Comparison of ENCODE assay signal across 15 cellular contexts in genomic region chr6:31657406-31658157, GRCh38. TPM values are rescaled to one million over a fixed set of nuclear protein-coding genes. Genes with fewer than 3 reads are reported as not detected.
DNase-seq lines count a peak whose midpoint lies in the region; ATAC-seq and TF ChIP-seq lines count a peak whose summit lies in the region.
"Had no signal": no experiment of that assay in that cellular context is flagged by ENCODE, and none has a peak within 500 bp of the region (broad histone marks: within the 10 kb centered on the region; RNA-seq: fewer than 3 reads in every experiment).

No MANE protein-coding gene starts in this region.

- ATAC-seq in activated B cell treated with CpG ODN at 0.5 μM for 24 hours (ENCODE audit: low read depth) (no peak), gastroesophageal sphincter (no peak), heart left ventricle (no peak)
- peak; percentile 45 for ATAC-seq in stimulated activated naive CD8-positive, alpha-beta T cell treated with anti-CD3 and anti-CD28 coated beads, Interleukin-15, amount 100 ng/mL, for 72 hours
- ATAC-seq: esophagus mucosa had no signal

- no peak for TF ChIP-seq EP300 in gastroesophageal sphincter (IDR thresholded peaks at IDR 0.05)

- no peak overlapping the region for H3K4me3 Mint-ChIP-seq in activated naive CD4-positive, alpha-beta T cell treated with anti-CD3 and anti-CD28 coated beads for 36 hours
- H3K4me3 Mint-ChIP-seq in activated B cell treated with CpG ODN at 0.5 μM for 24 hours = peak overlapping the region; percentile 6
- H3K4me3 Mint-ChIP-seq in stimulated activated naive CD8-positive, alpha-beta T cell treated with anti-CD3 and anti-CD28 coated beads, Interleukin-15, amount 100 ng/mL, for 72 hours = peak overlapping the region; percentile 94

- intact Hi-C loops in activated naive CD4-positive, alpha-beta T cell treated with anti-CD3 and anti-CD28 coated beads for 36 hours (cut with micrococcal nuclease) = no loop called here
- intact Hi-C loops in activated B cell treated with CpG ODN at 0.5 μM for 24 hours (cut with micrococcal nuclease) (no loop called here), heart left ventricle (cut with DNase I) (loop anchor here in 2 of 10 donors (5.0 kb wide), 2 partner anchors 35 to 110 kb away; partner anchors contain the start of genes ATP6V1G2 (in 1 of the 2), NFKBIL1 (in 1 of the 2) and PRRC2A (in 1 of the 2))

- 36 to 72% methylated on average over 3 to 4 of the region's 6 CpGs for WGBS in gastroesophageal sphincter (ENCODE audit: low coverage in 1 of 2), 2 donors
- WGBS in heart left ventricle, 4 donors = 66 to 76% (median 72%) methylated on average over 6 of the region's 6 CpGs

- H3K27ac Mint-ChIP-seq in activated naive CD4-positive, alpha-beta T cell treated with anti-CD3 and anti-CD28 coated beads for 36 hours = peak overlapping the region; percentile 67
- H3K27ac Mint-ChIP-seq in activated B cell treated with CpG ODN at 0.5 μM for 24 hours = peak overlapping the region; percentile 36
- H3K27ac Mint-ChIP-seq in stimulated activated naive CD8-positive, alpha-beta T cell treated with anti-CD3 and anti-CD28 coated beads, Interleukin-15, amount 100 ng/mL, for 72 hours = peak overlapping the region; percentile 54 to 85

- H3K27me3 ChIP-seq in gastroesophageal sphincter (no peaks in the 10 kb centered on the region), heart left ventricle (no peaks in the 10 kb centered on the region)
- H3K27me3 ChIP-seq: cardiac muscle cell, sigmoid colon had no signal

- H3K9me3 ChIP-seq in gastroesophageal sphincter = no peaks in the 10 kb centered on the region
- no peaks in the 10 kb centered on the region for H3K9me3 ChIP-seq in heart left ventricle
- H3K9me3 ChIP-seq: sigmoid colon had no signal

- TF ChIP-seq CTCF in activated B cell treated with CpG ODN at 0.5 μM for 24 hours (IDR thresholded peaks at IDR 0.05) (no peak), gastroesophageal sphincter (IDR thresholded peaks at IDR 0.05) (no peak), heart left ventricle (IDR thresholded peaks at IDR 0.05) (no peak)

- POLR2A ChIA-PET in activated B cell treated with CpG ODN at 0.5 μM for 24 hours (lab: Charles Lee) = interaction anchor here (0.5 to 1.5 kb wide), 6 partner anchors 31 to 1879 kb away, joined by 3 to 5 read pairs (median 3); no protein-coding TSS in a partner anchor

- H3K27me3 Mint-ChIP-seq in activated naive CD4-positive, alpha-beta T cell treated with anti-CD3 and anti-CD28 coated beads for 36 hours (ENCODE audit: low read depth) = no peaks in the 10 kb centered on the region
- no peaks in the 10 kb centered on the region for H3K27me3 Mint-ChIP-seq in activated B cell treated with CpG ODN at 0.5 μM for 24 hours
- no peaks in the 10 kb centered on the region for H3K27me3 Mint-ChIP-seq in stimulated activated naive CD8-positive, alpha-beta T cell treated with anti-CD3 and anti-CD28 coated beads, Interleukin-15, amount 100 ng/mL, for 72 hours

- H3K36me3 Mint-ChIP-seq in activated naive CD4-positive, alpha-beta T cell treated with anti-CD3 and anti-CD28 coated beads for 36 hours (ENCODE audit: low read depth) = peaks cover 32% of the 10 kb centered on the region
- peaks cover 48% of the 10 kb centered on the region for H3K36me3 Mint-ChIP-seq in activated B cell treated with CpG ODN at 0.5 μM for 24 hours (ENCODE audit: low read depth)

- peaks cover 8 to 80% (median 28%) of the 10 kb centered on the region in 3 donors for H3K4me1 ChIP-seq in gastroesophageal sphincter
- H3K4me1 ChIP-seq in heart left ventricle = peaks cover 14 to 55% (median 38%) of the 10 kb centered on the region in 12 donors

- H3K9me3 Mint-ChIP-seq in activated naive CD4-positive, alpha-beta T cell treated with anti-CD3 and anti-CD28 coated beads for 36 hours = no peaks in the 10 kb centered on the region
- no peaks in the 10 kb centered on the region for H3K9me3 Mint-ChIP-seq in activated B cell treated with CpG ODN at 0.5 μM for 24 hours
- H3K9me3 Mint-ChIP-seq in stimulated activated naive CD8-positive, alpha-beta T cell treated with anti-CD3 and anti-CD28 coated beads, Interleukin-15, amount 100 ng/mL, for 72 hours = no peaks in the 10 kb centered on the region

- H3K27ac ChIP-seq in gastroesophageal sphincter (peak overlapping the region in 3 of 4 donors; percentile 1 to 88 (median 10)), heart left ventricle (peak overlapping the region in 1 of 12 donors; percentile 4)
- H3K27ac ChIP-seq: cardiac muscle cell had no signal

- H3K4me3 ChIP-seq in gastroesophageal sphincter = no peak overlapping the region
- no peak overlapping the region for H3K4me3 ChIP-seq in heart left ventricle
- H3K4me3 ChIP-seq: cardiac muscle cell, sigmoid colon had no signal

- H3K36me3 ChIP-seq in gastroesophageal sphincter (peaks cover 0 to 44% of the 10 kb centered on the region in 2 donors), heart left ventricle (peaks cover 0 to 36% (median 20%) of the 10 kb centered on the region in 9 donors)
- H3K36me3 ChIP-seq: cardiac muscle cell had no signal

- CTCF ChIA-PET in activated naive CD4-positive, alpha-beta T cell treated with anti-CD3 and anti-CD28 coated beads for 36 hours (lab: Charles Lee) = interaction anchor here (1.0 kb wide), 1 partner anchor 170 kb away, joined by 3 read pairs; the partner anchor contains the start of gene HSPA1B
- CTCF ChIA-PET in activated B cell treated with CpG ODN at 0.5 μM for 24 hours (lab: Charles Lee) = interaction anchor here (1.3 kb wide), 1 partner anchor 106 kb away, joined by 3 read pairs; no protein-coding TSS in a partner anchor

- peaks cover 55% of the 10 kb centered on the region for H3K4me1 Mint-ChIP-seq in activated naive CD4-positive, alpha-beta T cell treated with anti-CD3 and anti-CD28 coated beads for 36 hours (ENCODE audit: low read depth)
- H3K4me1 Mint-ChIP-seq in activated B cell treated with CpG ODN at 0.5 μM for 24 hours = peaks cover 69% of the 10 kb centered on the region
- H3K4me1 Mint-ChIP-seq in stimulated activated naive CD8-positive, alpha-beta T cell treated with anti-CD3 and anti-CD28 coated beads, Interleukin-15, amount 100 ng/mL, for 72 hours = peaks cover 71% of the 10 kb centered on the region

- TF ChIP-seq POLR2A in gastroesophageal sphincter (IDR thresholded peaks at IDR 0.05) (no peak), heart left ventricle (IDR thresholded peaks at IDR 0.05) (no peak)

- DNase-seq in activated naive CD4-positive, alpha-beta T cell treated with anti-CD3 and anti-CD28 coated beads for 36 hours = peak; percentile 56
- DNase-seq in activated naive CD4-positive, alpha-beta T cell treated with anti-CD3 and anti-CD28 coated beads, Interleukin-2, amount 50 U/mL, for 16 hours = no peak
- DNase-seq in activated B cell treated with CpG ODN at 0.5 μM for 24 hours (no peak), heart left ventricle (no peak), mucosa of gallbladder (ENCODE audit: low spot score) (no peak), NCI-H1048 (lab: John Stamatoyannopoulos, UW) (no peak)
- peak in 1 of 2 donors; percentile 50 for DNase-seq in stimulated activated naive CD8-positive, alpha-beta T cell treated with anti-CD3 and anti-CD28 coated beads, Interleukin-15, amount 100 ng/mL, for 72 hours
- DNase-seq: midbrain, NCI-H1436 treated with DMSO at 0.1 percent for 48 hours, NCI-H774, sigmoid colon, SW 1271 had no signal

RNA-seq across cellular contexts. Expression of gene APOM, which starts 1.9 kb away (rescaled TPM):
- total RNA-seq in activated naive CD4-positive, alpha-beta T cell treated with anti-CD3 and anti-CD28 coated beads for 36 hours = 1 to 10 TPM; 2.6 to 3.7 TPM
- total RNA-seq in activated B cell treated with CpG ODN at 0.5 μM for 24 hours (2.2 and 2.4 TPM in 2 replicates), gastroesophageal sphincter (1 to 10 TPM in 3 of 4 donors, under 1 TPM in 1; 0.62 to 7.4 (median 3.2) TPM), heart left ventricle (1 to 10 TPM in 8 of 9 donors, under 1 TPM in 1; 0.54 to 4.3 (median 1.7) TPM), mucosa of gallbladder (2.2 TPM)
- 1 to 10 TPM; 2.4 to 6.6 TPM for polyA plus RNA-seq in heart left ventricle

RNA-seq across cellular contexts. Expression of gene C6orf47, which starts 3.0 kb away (rescaled TPM):
- total RNA-seq in activated naive CD4-positive, alpha-beta T cell treated with anti-CD3 and anti-CD28 coated beads for 36 hours = 1 to 10 TPM; 8.8 to 9.0 TPM
- total RNA-seq in activated B cell treated with CpG ODN at 0.5 μM for 24 hours (29.0 and 29.3 TPM in 2 replicates), gastroesophageal sphincter (10 to 100 TPM; 30.0 to 40.0 (median 36.1) TPM), heart left ventricle (10 to 100 TPM; 16.5 to 23.8 (median 20.0) TPM), mucosa of gallbladder (30.5 TPM)
- polyA plus RNA-seq in heart left ventricle = 10 to 100 TPM; 19.4 to 30.9 TPM

RNA-seq across cellular contexts. Expression of gene BAG6, which starts 5.1 kb away (rescaled TPM):
- 100 to 1,000 TPM; 286 to 295 TPM for total RNA-seq in activated naive CD4-positive, alpha-beta T cell treated with anti-CD3 and anti-CD28 coated beads for 36 hours
- total RNA-seq in activated B cell treated with CpG ODN at 0.5 μM for 24 hours (309 and 327 TPM in 2 replicates), gastroesophageal sphincter (100 to 1,000 TPM; 131 to 252 (median 190) TPM), heart left ventricle (100 to 1,000 TPM; 265 to 499 (median 284) TPM), mucosa of gallbladder (288 TPM)
- polyA plus RNA-seq in heart left ventricle = 100 to 1,000 TPM; 307 to 378 TPM

RNA-seq across cellular contexts. Expression of gene GPANK1, which starts 7.2 kb away (rescaled TPM):
- 10 to 100 TPM; 31.2 to 32.4 TPM for total RNA-seq in activated naive CD4-positive, alpha-beta T cell treated with anti-CD3 and anti-CD28 coated beads for 36 hours
- total RNA-seq in activated B cell treated with CpG ODN at 0.5 μM for 24 hours (23.0 and 24.2 TPM in 2 replicates), gastroesophageal sphincter (10 to 100 TPM; 17.1 to 22.3 (median 17.9) TPM), heart left ventricle (10 to 100 TPM; 15.9 to 29.8 (median 19.5) TPM), mucosa of gallbladder (18.7 TPM)
- polyA plus RNA-seq in heart left ventricle = 10 to 100 TPM; 19.5 to 24.5 TPM

RNA-seq across cellular contexts. Expression of gene CSNK2B, which starts 8.3 kb away (rescaled TPM):
- total RNA-seq in activated naive CD4-positive, alpha-beta T cell treated with anti-CD3 and anti-CD28 coated beads for 36 hours = 100 to 1,000 TPM; 215 to 219 TPM
- total RNA-seq in activated B cell treated with CpG ODN at 0.5 μM for 24 hours (190 and 191 TPM in 2 replicates), gastroesophageal sphincter (100 to 1,000 TPM; 162 to 197 (median 167) TPM), heart left ventricle (100 to 1,000 TPM; 111 to 323 (median 116) TPM), mucosa of gallbladder (108 TPM)
- 100 to 1,000 TPM; 124 to 203 TPM for polyA plus RNA-seq in heart left ventricle
